ENCODE assay signal across 8 cellular contexts in genomic region chr15:101152914-101153313, GRCh38.
DNase-seq lines count a peak whose midpoint lies in the region; ATAC-seq, FAIRE-seq and TF ChIP-seq lines count a peak whose summit lies in the region.
"Had no signal": no experiment of that assay in that cellular context is flagged by ENCODE, and none has a peak within 500 bp of the region (broad histone marks: within the 10 kb centered on the region; RNA-seq: fewer than 3 reads in every experiment).

No MANE protein-coding gene starts in this region.

- no peaks in the 10 kb centered on the region for H3K36me3 ChIP-seq in K562 (ENCODE audit: control insufficient read depth, insufficient read depth, low read length)
- no peaks in the 10 kb centered on the region for H3K36me3 ChIP-seq in neutrophil

- CTCF ChIA-PET in K562 (lab: Yijun Ruan, JAX; ENCODE audit: low intra/inter-chr PET ratio): no interaction called here

- FAIRE-seq in K562 (lab: Jason Lieb, UNC): peak; percentile 79

- H3K9me3 ChIP-seq in K562 (replicated peaks; ENCODE audit: control insufficient read depth, insufficient read depth, low read depth, low read length): no peaks in the 10 kb centered on the region
- no peaks in the 10 kb centered on the region for H3K9me3 ChIP-seq in neutrophil

- H4K20me1 ChIP-seq in K562 (replicated peaks; ENCODE audit: control insufficient read depth, insufficient read depth, low read length): no peaks in the 10 kb centered on the region

- H3K27me3 ChIP-seq in K562 (ENCODE audit: control insufficient read depth in 2 of 2, insufficient read depth in 2 of 2, low read length in 2 of 2) (no peaks in the 10 kb centered on the region), neutrophil (no peaks in the 10 kb centered on the region)

- no TSS peak for BruUV-seq in K562 (replicated peaks; lab: Mats Ljungman, UMichigan)

- WGBS in K562 (ENCODE audit: insufficient coverage, low coverage, missing lambda C conversion rate): 33% methylated on average over 8 of the region's 10 CpGs

- POLR2A ChIA-PET in K562 (lab: Yijun Ruan, JAX): interaction anchor here (2.0 kb wide), 1 partner anchor 15 kb away, joined by 6 read pairs; no protein-coding TSS in a partner anchor

- TF ChIP-seq RAD21 in K562 (CRISPR knock-in tag; conservative IDR thresholded peaks at IDR 0.05 in 1 of 2, IDR thresholded peaks at IDR 0.05 in 1 of 2): no peak

- ATAC-seq in K562 (peak; percentile 81), omental fat pad (ENCODE audit: low FRiP score) (no peak)

- TF ChIP-seq POLR2A in K562 (conservative IDR thresholded peaks at IDR 0.05): no peak

- H2AFZ ChIP-seq in K562 (ENCODE audit: low read depth, low read length): no peak overlapping the region

- H3K4me2 ChIP-seq in K562 (ENCODE audit: insufficient read depth, low read length): no peak overlapping the region

- DNase-seq in GM10266 (ENCODE audit: extremely low spot score) (no peak), HT-29 (ENCODE audit: low spot score) (peak; percentile 33), K562 (ENCODE audit: extremely low read depth in 1 of 4, low spot score in 3 of 4) (peak; percentile 37 to 56 (median 44)), COLO668 (lab: John Stamatoyannopoulos, UW; ENCODE audit: unreplicated experiment) (no peak), omental fat pad (ENCODE audit: low spot score) (no peak)
- DNase-seq in activated CD4-positive, alpha-beta T cell treated with anti-CD3 and anti-CD28 coated beads for 1 hour: no peak
- DNase-seq: activated naive CD4-positive, alpha-beta T cell treated with Interleukin-2 at 50 U/mL for 16 hours had no signal

- H3K4me1 ChIP-seq in K562 (replicated peaks in 1 of 2; ENCODE audit: control insufficient read depth in 2 of 2, insufficient read depth in 2 of 2, low read length in 2 of 2): peaks cover 21 to 26% of the 10 kb centered on the region in 2 experiments
- H3K4me1 ChIP-seq in neutrophil (ENCODE audit: control insufficient read depth in 1 of 2, insufficient read depth in 1 of 2, low read depth in 1 of 2, low read length in 1 of 2): peaks cover 43 to 49% of the 10 kb centered on the region in 2 experiments

- H3K27ac ChIP-seq in K562 (ENCODE audit: extremely low read depth, low read depth, low read length) (no peak overlapping the region), neutrophil (peak overlapping the region; percentile 96)

- intact Hi-C loops in K562 (cut with micrococcal nuclease): no loop called here

- in situ Hi-C loops in K562 (cut with MboI): no loop called here

- no peaks in the 10 kb centered on the region for H3K9me1 ChIP-seq in K562 (ENCODE audit: control insufficient read depth, insufficient read depth, low read length)

- TF ChIP-seq CTCF in GM10266 (IDR thresholded peaks at IDR 0.05; ENCODE audit: control insufficient read depth, insufficient read depth, low read depth, missing control alignments): peak; percentile 29
- TF ChIP-seq CTCF in K562 (IDR thresholded peaks at IDR 0.05 in 2 of 3, conservative IDR thresholded peaks at IDR 0.05 in 1 of 3; ENCODE audit: insufficient read depth in 2 of 3, low read depth in 1 of 3, low read length in 3 of 3): peak; percentile 47 to 63 (median 53)
- TF ChIP-seq CTCF in neutrophil (IDR thresholded peaks at IDR 0.05): peak; percentile 80
- no peak for TF ChIP-seq CTCF in omental fat pad (IDR thresholded peaks at IDR 0.05)

- peak overlapping the region in 1 of 2 experiments; percentile 59; a peak in 2 of 4 replicates for H3K9ac ChIP-seq in K562 (ENCODE audit: insufficient read depth in 1 of 2, low read depth in 2 of 2, low read length in 2 of 2)

- H3K79me2 ChIP-seq in K562 (ENCODE audit: control insufficient read depth, insufficient read depth, low read length): no peaks in the 10 kb centered on the region

- no peak for TF ChIP-seq EP300 in K562 (IDR thresholded peaks at IDR 0.05; ENCODE audit: low read length)

- H3K4me3 ChIP-seq in K562 (no peak overlapping the region), neutrophil (ENCODE audit: low read depth in 1 of 2, low read length in 1 of 2) (no peak overlapping the region)

TF ChIP-seq in K562, 482 proteins besides CTCF, POLR2A, EP300 and RAD21:
- TF ChIP-seq CBFA2T3 (IDR thresholded peaks at IDR 0.05): no peak
- no peak for TF ChIP-seq NKRF (IDR thresholded peaks at IDR 0.05; ENCODE audit: borderline replicate concordance)
- peak; percentile 93 for TF ChIP-seq ZNF12 (CRISPR knock-in tag; IDR thresholded peaks at IDR 0.05)
- TF ChIP-seq ZNF766 (CRISPR knock-in tag; conservative IDR thresholded peaks at IDR 0.05): no peak

Comparison
In these comparisons a context has a peak if more than half of its experiments do, and no peak if none do; other contexts are left out.
1. DNase-seq: peak in HT-29 (single experiment) and K562 (4 of 4); none in GM10266 (single experiment), COLO668 (single experiment), activated CD4-positive, alpha-beta T cell treated with anti-CD3 and anti-CD28 coated beads for 1 hour (single experiment) and omental fat pad (single experiment).
2. CTCF ChIP-seq: peak in GM10266 (single experiment), K562 (3 of 3) and neutrophil (single experiment); none in omental fat pad (0 of 3).